In genomic region chr6:154157706-154158105, GRCh38 we compare ENCODE assay signal across 16 cellular contexts.
A peak's percentile ranks its signal among the peaks of the same experiment; 100 is the strongest.
DNase-seq lines count a peak whose midpoint lies in the region; TF ChIP-seq lines count a peak whose summit lies in the region.
"Had no signal": no experiment of that assay in that cellular context is flagged by ENCODE, and none has a peak within 500 bp of the region (broad histone marks: within the 10 kb centered on the region; RNA-seq: fewer than 3 reads in every experiment).

No MANE protein-coding gene starts in this region.

- no peaks in the 10 kb centered on the region for H3K9me3 ChIP-seq in KOPT-K1 (ENCODE audit: insufficient read depth, low read length, poor library complexity, severe bottlenecking)
- no peaks in the 10 kb centered on the region for H3K9me3 ChIP-seq in spleen
- peaks cover 0 to 2% of the 10 kb centered on the region in 2 donors for H3K9me3 ChIP-seq in neuronal stem cell (replicated peaks in 1 of 2; ENCODE audit: control insufficient read depth in 2 of 2, insufficient read depth in 1 of 2, low read depth in 1 of 2, low read length in 2 of 2)
- H3K9me3 ChIP-seq: testis had no signal

- TF ChIP-seq POLR2A in spleen (IDR thresholded peaks at IDR 0.05): no peak

- peak overlapping the region; percentile 68 for H3K4me3 Mint-ChIP-seq in T-helper 2 cell treated with Interferon-gamma antibody and Interleukin-4, amounts not matched to agents 5 μg/mL and 100 μg/mL, for 36 hours
- H3K4me3 Mint-ChIP-seq in dendritic cell treated with granulocyte-macrophage colony-stimulating factor and Interleukin-4, amounts not matched to agents 40 ng/mL and 50 ng/mL, for 4 days: no peak overlapping the region

- no peak overlapping the region for H4K8ac ChIP-seq in neuronal stem cell (ENCODE audit: low read depth, low read length)

- no peak for TF ChIP-seq CTCF in spleen (IDR thresholded peaks at IDR 0.05 in 8 of 11, conservative IDR thresholded peaks at IDR 0.05 in 3 of 11)

- H2BK5ac ChIP-seq in neuronal stem cell (ENCODE audit: low read length): no peak overlapping the region

- H3K4me1 ChIP-seq in spleen: peaks cover 14 to 74% (median 46%) of the 10 kb centered on the region in 6 donors
- H3K4me1 ChIP-seq in neuronal stem cell (ENCODE audit: control insufficient read depth in 2 of 2, insufficient read depth in 1 of 2, low read depth in 1 of 2, low read length in 2 of 2): peaks cover 0 to 3% of the 10 kb centered on the region in 2 donors

- H3K9ac ChIP-seq in neuronal stem cell (ENCODE audit: low read depth, low read length, poor library complexity): no peak overlapping the region

- intact Hi-C loops in dendritic cell treated with granulocyte-macrophage colony-stimulating factor and Interleukin-4, amounts not matched to agents 40 ng/mL and 50 ng/mL, for 4 days (cut with micrococcal nuclease): loop anchor here (5.0 to 10.0 kb wide), 3 partner anchors 40 to 507 kb away; partner anchors contain the start of gene IPCEF1
- intact Hi-C loops in spleen (cut with DNase I; ENCODE audit: low total_unique reads): loop anchor here (5.0 kb wide), 1 partner anchor 120 kb away; no protein-coding TSS in a partner anchor

- no peaks in the 10 kb centered on the region for H3K79me1 ChIP-seq in neuronal stem cell (ENCODE audit: low read depth, low read length)

- no peak overlapping the region for H3K18ac ChIP-seq in neuronal stem cell (ENCODE audit: low read length)

- no peak overlapping the region for H2AFZ ChIP-seq in neuronal stem cell (ENCODE audit: low read length)

- H3K36me3 Mint-ChIP-seq in T-helper 2 cell treated with Interferon-gamma antibody and Interleukin-4, amounts not matched to agents 5 μg/mL and 100 μg/mL, for 36 hours (ENCODE audit: low read depth): no peaks in the 10 kb centered on the region
- peaks cover 40% of the 10 kb centered on the region for H3K36me3 Mint-ChIP-seq in dendritic cell treated with granulocyte-macrophage colony-stimulating factor and Interleukin-4, amounts not matched to agents 40 ng/mL and 50 ng/mL, for 4 days (ENCODE audit: low read depth)

- no peak overlapping the region for H2BK120ac ChIP-seq in neuronal stem cell (ENCODE audit: low read depth, low read length)

- H3K9me3 Mint-ChIP-seq in T-helper 2 cell treated with Interferon-gamma antibody and Interleukin-4, amounts not matched to agents 5 μg/mL and 100 μg/mL, for 36 hours: no peaks in the 10 kb centered on the region
- no peaks in the 10 kb centered on the region for H3K9me3 Mint-ChIP-seq in dendritic cell treated with granulocyte-macrophage colony-stimulating factor and Interleukin-4, amounts not matched to agents 40 ng/mL and 50 ng/mL, for 4 days

- H3K4me1 Mint-ChIP-seq in T-helper 2 cell treated with Interferon-gamma antibody and Interleukin-4, amounts not matched to agents 5 μg/mL and 100 μg/mL, for 36 hours (ENCODE audit: low read depth): peaks cover 24% of the 10 kb centered on the region
- peaks cover 54% of the 10 kb centered on the region for H3K4me1 Mint-ChIP-seq in dendritic cell treated with granulocyte-macrophage colony-stimulating factor and Interleukin-4, amounts not matched to agents 40 ng/mL and 50 ng/mL, for 4 days (ENCODE audit: low read depth)

- peak overlapping the region in 2 of 8 donors; percentile 16 to 33 for H3K4me3 ChIP-seq in spleen
- H3K4me3 ChIP-seq in neuronal stem cell (ENCODE audit: low read length in 2 of 2): no peak overlapping the region
- H3K4me3 ChIP-seq: testis had no signal

- no peak overlapping the region for H4K91ac ChIP-seq in neuronal stem cell (ENCODE audit: low read depth, low read length, poor library complexity)

- no peak overlapping the region for H2AK5ac ChIP-seq in neuronal stem cell (ENCODE audit: low read depth, low read length)

- H2BK15ac ChIP-seq in neuronal stem cell (ENCODE audit: low read length): no peak overlapping the region

- peaks cover 2% of the 10 kb centered on the region for H3K27me3 Mint-ChIP-seq in T-helper 2 cell treated with Interferon-gamma antibody and Interleukin-4, amounts not matched to agents 5 μg/mL and 100 μg/mL, for 36 hours (ENCODE audit: low read depth)
- no peaks in the 10 kb centered on the region for H3K27me3 Mint-ChIP-seq in dendritic cell treated with granulocyte-macrophage colony-stimulating factor and Interleukin-4, amounts not matched to agents 40 ng/mL and 50 ng/mL, for 4 days

- H2BK12ac ChIP-seq in neuronal stem cell (ENCODE audit: low read length): no peak overlapping the region

- no peak for DNase-seq in T-helper 2 cell treated with Interferon-gamma antibody and Interleukin-4, amounts not matched to agents 5 μg/mL and 100 μg/mL, for 36 hours (ENCODE audit: low spot score)
- DNase-seq in T-helper 2 cell (no peak), spleen (no peak), NCI-H524 (lab: John Stamatoyannopoulos, UW) (no peak), NCI-H345 treated with DMSO at 0.1 percent for 48 hours (lab: John Stamatoyannopoulos, UW; ENCODE audit: unreplicated experiment) (no peak), neuronal stem cell (ENCODE audit: low spot score) (no peak)
- DNase-seq: amniotic stem cell, Calu3, glutamatergic neuron, midbrain, NCI-H1105, NCI-H2171 treated with DMSO at 0.1 percent for 48 hours, posterior cingulate gyrus, testis had no signal

- no peak overlapping the region for H3K27ac Mint-ChIP-seq in T-helper 2 cell treated with Interferon-gamma antibody and Interleukin-4, amounts not matched to agents 5 μg/mL and 100 μg/mL, for 36 hours
- H3K27ac Mint-ChIP-seq in dendritic cell treated with granulocyte-macrophage colony-stimulating factor and Interleukin-4, amounts not matched to agents 40 ng/mL and 50 ng/mL, for 4 days: peak overlapping the region; percentile 73

- H3K4me2 ChIP-seq in neuronal stem cell (ENCODE audit: insufficient read depth, low read length, poor library complexity, severe bottlenecking): no peak overlapping the region

- H3K14ac ChIP-seq in neuronal stem cell (ENCODE audit: low read length): no peak overlapping the region

- H3K27ac ChIP-seq in KOPT-K1 (ENCODE audit: low read depth, low read length, poor library complexity, severe bottlenecking) (peak overlapping the region; percentile 66), spleen (peak overlapping the region; percentile 22 to 80 (median 60)), neuronal stem cell (replicated peaks; ENCODE audit: low read length) (no peak overlapping the region)

- H3K27me3 ChIP-seq in spleen (replicated peaks in 1 of 7) (no peaks in the 10 kb centered on the region), neuronal stem cell (ENCODE audit: control insufficient read depth in 3 of 3, insufficient read depth in 3 of 3, low read depth in 1 of 3, low read length in 3 of 3) (no peaks in the 10 kb centered on the region)
- H3K27me3 ChIP-seq: testis had no signal

- H3K36me3 ChIP-seq in KOPT-K1 (ENCODE audit: insufficient read depth, low read length): peaks cover 5% of the 10 kb centered on the region; the same call in 1 of the 2 replicates
- peaks cover 0 to 16% (median 0%) of the 10 kb centered on the region in 6 donors for H3K36me3 ChIP-seq in spleen
- no peaks in the 10 kb centered on the region for H3K36me3 ChIP-seq in neuronal stem cell (replicated peaks in 1 of 2; ENCODE audit: control insufficient read depth in 2 of 2, insufficient read depth in 2 of 2, low read length in 2 of 2)

- H3K23ac ChIP-seq in neuronal stem cell (ENCODE audit: low read depth, low read length, poor library complexity): no peak overlapping the region

- no peak overlapping the region for H3K4ac ChIP-seq in neuronal stem cell (ENCODE audit: low read length)
